In genomic region chr10:103916901-103917300, GRCh38 we compare ENCODE assay signal across 9 cellular contexts. TPM values are rescaled to one million over a fixed set of nuclear protein-coding genes. Genes with fewer than 3 reads are reported as not detected.
DNase-seq lines count a peak whose midpoint lies in the region; ATAC-seq and TF ChIP-seq lines count a peak whose summit lies in the region.
"Had no signal": no experiment of that assay in that cellular context is flagged by ENCODE, and none has a peak within 500 bp of the region (broad histone marks: within the 10 kb centered on the region; RNA-seq: fewer than 3 reads in every experiment).

No MANE protein-coding gene starts in this region.

- H3K9me3 ChIP-seq in HUES6 (ENCODE audit: control insufficient read depth, insufficient read depth, low read depth, low read length) = peaks cover 11% of the 10 kb centered on the region
- H3K9me3 ChIP-seq in breast epithelium = no peaks in the 10 kb centered on the region
- no peaks in the 10 kb centered on the region for H3K9me3 ChIP-seq in mucosa of stomach (ENCODE audit: control insufficient read depth, low read length)

- no peak for ATAC-seq in HG03135 (IDR thresholded peaks at IDR 0.05; ENCODE audit: unreplicated experiment)

- no peak for DNase-seq in breast epithelium (ENCODE audit: low spot score in 2 of 2)
- no peak for DNase-seq in NK-92 treated with Interleukin-12 subunit alpha and Interleukin-12 subunit beta, amount 100 ng/mL, for 24 hours (lab: John Stamatoyannopoulos, UW)
- DNase-seq in cortex of kidney (lab: John Stamatoyannopoulos, UW) = no peak
- DNase-seq in NCI-H2196 treated with DMSO at 0.1 percent for 48 hours (lab: John Stamatoyannopoulos, UW; ENCODE audit: unreplicated experiment) = no peak
- DNase-seq: NCI-H1105 had no signal

- H3K27me3 ChIP-seq in HUES6 (ENCODE audit: control insufficient read depth, insufficient read depth, low read length) (no peaks in the 10 kb centered on the region), breast epithelium (no peaks in the 10 kb centered on the region), mucosa of stomach (ENCODE audit: control insufficient read depth, insufficient read depth, low read length) (no peaks in the 10 kb centered on the region)

- H3K9ac ChIP-seq in HUES6 (ENCODE audit: low read length) (no peak overlapping the region), mucosa of stomach (ENCODE audit: low read length) (peak overlapping the region; percentile 95)

- intact Hi-C loops in breast epithelium (cut with DNase I; ENCODE audit: low total_unique reads) = no loop called here

- H3K27ac ChIP-seq in 22Rv1 = peak overlapping the region; percentile 95
- H3K27ac ChIP-seq in HUES6 (ENCODE audit: low read depth, low read length) = no peak overlapping the region
- H3K27ac ChIP-seq in breast epithelium = peak overlapping the region; percentile 93 to 94

- no peak for TF ChIP-seq CTCF in 22Rv1 (IDR thresholded peaks at IDR 0.05)
- TF ChIP-seq CTCF in breast epithelium (IDR thresholded peaks at IDR 0.05) = no peak

- H3K4me3 ChIP-seq in HUES6 (ENCODE audit: low read depth, low read length) (peak overlapping the region; percentile 70), breast epithelium (peak overlapping the region; percentile 64 to 79 (median 73)), mucosa of stomach (ENCODE audit: low read length) (peak overlapping the region; percentile 78)

- H3K4me1 ChIP-seq in HUES6 (ENCODE audit: control insufficient read depth, insufficient read depth, low read length) (peaks cover 21% of the 10 kb centered on the region), breast epithelium (no peaks in the 10 kb centered on the region), mucosa of stomach (ENCODE audit: control insufficient read depth, insufficient read depth, low read length) (peaks cover 39% of the 10 kb centered on the region)

- H3K36me3 ChIP-seq in HUES6 (ENCODE audit: control insufficient read depth, insufficient read depth, low read length) (peaks cover 14% of the 10 kb centered on the region; the same call in 1 of the 2 replicates), breast epithelium (no peaks in the 10 kb centered on the region), mucosa of stomach (ENCODE audit: control insufficient read depth, insufficient read depth, low read length) (no peaks in the 10 kb centered on the region)

- TF ChIP-seq POLR2A in breast epithelium (IDR thresholded peaks at IDR 0.05) = no peak

RNA-seq across cellular contexts. Expression of gene STN1, which starts 1.1 kb away (rescaled TPM):
- 10 to 100 TPM; 23.8 to 31.2 (median 25.2) TPM for total RNA-seq in breast epithelium

RNA-seq across cellular contexts. Expression of gene SLK, which starts 50.0 kb away (rescaled TPM):
- total RNA-seq in breast epithelium = 10 to 100 TPM; 63.2 to 94.4 (median 76.4) TPM
